20 cellular contexts compared by ENCODE assay signal in genomic region chr3:37763338-37763737, GRCh38.
"Had no signal": no experiment of that assay in that cellular context is flagged by ENCODE, and none has a peak within 500 bp of the region (broad histone marks: within the 10 kb centered on the region; RNA-seq: fewer than 3 reads in every experiment).

No MANE protein-coding gene starts in this region.

- H3K27ac Mint-ChIP-seq: activated naive CD4-positive, alpha-beta T cell treated with anti-CD3 and anti-CD28 coated beads, Interleukin-2, amount 10 ng/mL, durations not matched to agents 7 days and 5 days; activated naive CD8-positive, alpha-beta T cell treated with anti-CD3 and anti-CD28 coated beads, Interleukin-2, amount 50 U/mL, for 24 hours; mesothelial cell of epicardium; stimulated activated memory B cell treated with anti-CD40 and anti-IgM and Interleukin-4, amounts not matched to agents 10 μg/mL and 1 μg/mL and 100 μg/mL, for 72 hours; T-helper 1 cell treated with Interleukin-12 subunit alpha and Interleukin-12 subunit beta and Interleukin-4 antibody, amounts not matched to agents 30 μg/mL and 1 μg/mL, for 36 hours had no signal

- H3K4me3 ChIP-seq: pancreas, sigmoid colon, spleen had no signal

- H3K4me1 Mint-ChIP-seq: activated naive CD4-positive, alpha-beta T cell treated with anti-CD3 and anti-CD28 coated beads, Interleukin-2, amount 10 ng/mL, durations not matched to agents 7 days and 5 days; activated naive CD8-positive, alpha-beta T cell treated with anti-CD3 and anti-CD28 coated beads, Interleukin-2, amount 50 U/mL, for 24 hours; stimulated activated memory B cell treated with anti-CD40 and anti-IgM and Interleukin-4, amounts not matched to agents 10 μg/mL and 1 μg/mL and 100 μg/mL, for 72 hours had no signal

- H3K9me3 Mint-ChIP-seq: activated naive CD4-positive, alpha-beta T cell treated with anti-CD3 and anti-CD28 coated beads, Interleukin-2, amount 10 ng/mL, durations not matched to agents 7 days and 5 days; activated naive CD8-positive, alpha-beta T cell treated with anti-CD3 and anti-CD28 coated beads, Interleukin-2, amount 50 U/mL, for 24 hours; mesothelial cell of epicardium; stimulated activated memory B cell treated with anti-CD40 and anti-IgM and Interleukin-4, amounts not matched to agents 10 μg/mL and 1 μg/mL and 100 μg/mL, for 72 hours; T-helper 1 cell treated with Interleukin-12 subunit alpha and Interleukin-12 subunit beta and Interleukin-4 antibody, amounts not matched to agents 30 μg/mL and 1 μg/mL, for 36 hours had no signal

- H3K27me3 ChIP-seq: neutrophil, pancreas, sigmoid colon, spleen had no signal

- H3K9me3 ChIP-seq: neutrophil, pancreas, sigmoid colon, spleen had no signal

- H3K4me3 Mint-ChIP-seq: activated naive CD4-positive, alpha-beta T cell treated with anti-CD3 and anti-CD28 coated beads, Interleukin-2, amount 10 ng/mL, durations not matched to agents 7 days and 5 days; activated naive CD8-positive, alpha-beta T cell treated with anti-CD3 and anti-CD28 coated beads, Interleukin-2, amount 50 U/mL, for 24 hours; mesothelial cell of epicardium; stimulated activated memory B cell treated with anti-CD40 and anti-IgM and Interleukin-4, amounts not matched to agents 10 μg/mL and 1 μg/mL and 100 μg/mL, for 72 hours; T-helper 1 cell treated with Interleukin-12 subunit alpha and Interleukin-12 subunit beta and Interleukin-4 antibody, amounts not matched to agents 30 μg/mL and 1 μg/mL, for 36 hours had no signal

- H3K36me3 ChIP-seq: pancreas, sigmoid colon had no signal

- H3K27ac ChIP-seq: neutrophil, pancreas had no signal

- H3K27me3 Mint-ChIP-seq: stimulated activated memory B cell treated with anti-CD40 and anti-IgM and Interleukin-4, amounts not matched to agents 10 μg/mL and 1 μg/mL and 100 μg/mL, for 72 hours had no signal

- DNase-seq: activated CD4-positive, alpha-beta T cell treated with anti-CD3 and anti-CD28 coated beads, Interleukin-2, amount 50 U/mL, for 1 hour; activated CD4-positive, CD25-positive, alpha-beta regulatory T cell treated with anti-CD3 and anti-CD28 coated beads, Interleukin-2, amount 50 U/mL, for 72 hours; activated CD8-positive, alpha-beta memory T cell treated with anti-CD3 and anti-CD28 coated beads for 24 hours; activated CD8-positive, alpha-beta memory T cell treated with anti-CD3 and anti-CD28 coated beads, Interleukin-2, amount 50 U/mL, for 48 hours; activated effector memory CD4-positive, alpha-beta T cell treated with Interleukin-2 at 50 U/mL for 16 hours; activated naive CD4-positive, alpha-beta T cell treated with anti-CD3 and anti-CD28 coated beads, Interleukin-2, amount 10 ng/mL, durations not matched to agents 7 days and 5 days; activated naive CD8-positive, alpha-beta T cell treated with anti-CD3 and anti-CD28 coated beads, Interleukin-2, amount 50 U/mL, for 24 hours; activated T-cell treated with anti-CD3 and anti-CD28 coated beads, Interleukin-2, amount 50 U/mL, for 48 hours; aorta; cerebellar nuclear complex; effector CD4-positive, alpha-beta T cell; pancreas; sigmoid colon; spleen; stimulated activated CD4-positive, alpha-beta T cell treated with anti-CD3 and anti-CD28 coated beads, Interleukin-4, amount 100 ng/mL, for 4 hours; trophoblast cell had no signal

- ATAC-seq: activated naive CD8-positive, alpha-beta T cell treated with anti-CD3 and anti-CD28 coated beads, Interleukin-2, amount 50 U/mL, for 24 hours; pancreas; stimulated activated memory B cell treated with anti-CD40 and anti-IgM and Interleukin-4, amounts not matched to agents 10 μg/mL and 1 μg/mL and 100 μg/mL, for 72 hours had no signal

- H3K36me3 Mint-ChIP-seq: activated naive CD4-positive, alpha-beta T cell treated with anti-CD3 and anti-CD28 coated beads, Interleukin-2, amount 10 ng/mL, durations not matched to agents 7 days and 5 days; mesothelial cell of epicardium; stimulated activated memory B cell treated with anti-CD40 and anti-IgM and Interleukin-4, amounts not matched to agents 10 μg/mL and 1 μg/mL and 100 μg/mL, for 72 hours had no signal
